Comparison of ENCODE assay signal across 17 cellular contexts in the genomic region with DNA sequence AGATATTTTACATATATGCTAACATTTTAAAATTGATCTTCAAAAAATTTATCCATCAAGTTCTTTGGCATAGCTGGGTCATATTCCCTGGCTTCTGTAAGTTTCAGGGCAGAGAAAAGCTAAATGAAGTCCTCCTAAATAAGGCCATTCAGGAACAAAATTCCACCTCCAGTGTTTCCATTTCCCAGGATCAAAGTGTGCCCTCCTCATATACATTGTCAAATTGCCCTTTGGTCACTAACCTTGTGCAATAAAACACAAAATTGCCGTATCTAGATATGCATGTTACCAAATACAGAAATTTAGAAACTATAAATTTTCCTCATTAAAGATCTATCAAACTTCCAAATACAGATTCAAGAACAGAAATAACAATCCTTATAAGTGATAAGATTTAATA. TPM values are rescaled to one million over a fixed set of nuclear protein-coding genes. Genes with fewer than 3 reads are reported as not detected.
A peak's percentile ranks its signal among the peaks of the same experiment; 100 is the strongest.
DNase-seq lines count a peak whose midpoint lies in the region; ATAC-seq, FAIRE-seq and TF ChIP-seq lines count a peak whose summit lies in the region.
"Had no signal": no experiment of that assay in that cellular context is flagged by ENCODE, and none has a peak within 500 bp of the region (broad histone marks: within the 10 kb centered on the region; RNA-seq: fewer than 3 reads in every experiment).

No MANE protein-coding gene starts in this region.

- peak overlapping the region; percentile 39 for H3K27ac ChIP-seq in A673 (ENCODE audit: low read depth, low read length, poor library complexity, severe bottlenecking)
- peak overlapping the region; percentile 40 for H3K27ac ChIP-seq in HL-60 (replicated peaks)

- CTCF ChIA-PET in A673 (lab: Charles Lee) = no interaction called here
- CTCF ChIA-PET in activated CD8-positive, alpha-beta T cell treated with anti-CD3 and anti-CD28 coated beads, Interleukin-2, amount 10 ng/mL, durations not matched to agents 7 days and 5 days (lab: Charles Lee) = no interaction called here

- H3K4me3 ChIP-seq in A673 (ENCODE audit: low read depth, low read length, poor library complexity, severe bottlenecking) (no peak overlapping the region), HL-60 (replicated peaks; ENCODE audit: insufficient read depth, low read length) (no peak overlapping the region), mucosa of descending colon (no peak overlapping the region)

- peaks cover 22% of the 10 kb centered on the region for H3K36me3 ChIP-seq in A673 (ENCODE audit: insufficient read depth, low read length, poor library complexity, severe bottlenecking)
- H3K36me3 ChIP-seq in mucosa of descending colon (ENCODE audit: low read depth) = no peaks in the 10 kb centered on the region

- DNase-seq in A673 (ENCODE audit: low spot score) (no peak), HL-60 (ENCODE audit: low read depth in 1 of 2, low spot score in 1 of 2) (no peak), fibroblast of peridontal ligament (ENCODE audit: extremely low read depth) (peak; percentile 20), mucosa of descending colon (peak in 1 of 3 donors; percentile 31), GM19239 (ENCODE audit: insufficient read length, low spot score) (no peak)
- DNase-seq in activated CD8-positive, alpha-beta T cell treated with anti-CD3 and anti-CD28 coated beads, Interleukin-2, amount 10 ng/mL, durations not matched to agents 7 days and 5 days = no peak
- no peak for DNase-seq in activated naive CD8-positive, alpha-beta T cell treated with anti-CD3 and anti-CD28 coated beads, Interleukin-2, amount 50 U/mL, for 24 hours
- DNase-seq: ACHN; C1 segment of cervical spinal cord; CD8-positive, alpha-beta memory T cell; H9; Karpas-422; NCI-H2081; NCI-H446 treated with DMSO at 0.1 percent for 48 hours; RPMI8226; SHP77 treated with DMSO at 0.1 percent for 48 hours had no signal

- no peak overlapping the region for H3K4me3 Mint-ChIP-seq in activated CD8-positive, alpha-beta T cell treated with anti-CD3 and anti-CD28 coated beads, Interleukin-2, amount 10 ng/mL, durations not matched to agents 7 days and 5 days
- H3K4me3 Mint-ChIP-seq in activated naive CD8-positive, alpha-beta T cell treated with anti-CD3 and anti-CD28 coated beads, Interleukin-2, amount 50 U/mL, for 24 hours = no peak overlapping the region
- H3K4me3 Mint-ChIP-seq: CD8-positive, alpha-beta memory T cell; H9 had no signal

- H3K9me3 ChIP-seq in A673 (ENCODE audit: low read depth, low read length, poor library complexity, severe bottlenecking) = no peaks in the 10 kb centered on the region
- H3K9me3 ChIP-seq in mucosa of descending colon = no peaks in the 10 kb centered on the region

- H3K4me1 Mint-ChIP-seq in activated CD8-positive, alpha-beta T cell treated with anti-CD3 and anti-CD28 coated beads, Interleukin-2, amount 10 ng/mL, durations not matched to agents 7 days and 5 days (ENCODE audit: low read depth) = peaks cover 52% of the 10 kb centered on the region
- peaks cover 26% of the 10 kb centered on the region for H3K4me1 Mint-ChIP-seq in activated naive CD8-positive, alpha-beta T cell treated with anti-CD3 and anti-CD28 coated beads, Interleukin-2, amount 50 U/mL, for 24 hours

- POLR2A ChIA-PET in A673 (lab: Charles Lee; ENCODE audit: low non-redundant PET) = no interaction called here
- POLR2A ChIA-PET in activated CD8-positive, alpha-beta T cell treated with anti-CD3 and anti-CD28 coated beads, Interleukin-2, amount 10 ng/mL, durations not matched to agents 7 days and 5 days (lab: Charles Lee) = interaction anchor here (2.4 kb wide), 1 partner anchor 10 kb away, joined by 11 read pairs; the partner anchor contains the start of gene CEP152

- no peak for TF ChIP-seq CTCF in A673 (conservative IDR thresholded peaks at IDR 0.05; ENCODE audit: low read depth, low read length)
- TF ChIP-seq CTCF in HL-60 (IDR thresholded peaks at IDR 0.05; ENCODE audit: insufficient read depth, low read length) = no peak
- no peak for TF ChIP-seq CTCF in mucosa of descending colon (IDR thresholded peaks at IDR 0.05)

- no TSS peak for BruUV-seq in A673 (replicated peaks; lab: Mats Ljungman, UMichigan)

- intact Hi-C loops in A673 (cut with micrococcal nuclease; ENCODE audit: unreplicated experiment) (loop anchor here (2.0 to 5.0 kb wide), 2 partner anchors 153 to 441 kb away; partner anchors contain the start of gene FBN1), mucosa of descending colon (cut with DNase I, micrococcal nuclease) (no loop called here)

- no peak overlapping the region for H3K27ac Mint-ChIP-seq in activated CD8-positive, alpha-beta T cell treated with anti-CD3 and anti-CD28 coated beads, Interleukin-2, amount 10 ng/mL, durations not matched to agents 7 days and 5 days
- no peak overlapping the region for H3K27ac Mint-ChIP-seq in activated naive CD8-positive, alpha-beta T cell treated with anti-CD3 and anti-CD28 coated beads, Interleukin-2, amount 50 U/mL, for 24 hours

- FAIRE-seq in GM19239 (lab: Jason Lieb, UNC) = no peak
- FAIRE-seq: GM12891 had no signal

- peaks cover 44% of the 10 kb centered on the region for H3K36me3 Mint-ChIP-seq in activated CD8-positive, alpha-beta T cell treated with anti-CD3 and anti-CD28 coated beads, Interleukin-2, amount 10 ng/mL, durations not matched to agents 7 days and 5 days (ENCODE audit: low read depth)
- H3K36me3 Mint-ChIP-seq in activated naive CD8-positive, alpha-beta T cell treated with anti-CD3 and anti-CD28 coated beads, Interleukin-2, amount 50 U/mL, for 24 hours (ENCODE audit: low read depth) = peaks cover 45% of the 10 kb centered on the region

- no peaks in the 10 kb centered on the region for H3K9me3 Mint-ChIP-seq in activated CD8-positive, alpha-beta T cell treated with anti-CD3 and anti-CD28 coated beads, Interleukin-2, amount 10 ng/mL, durations not matched to agents 7 days and 5 days (ENCODE audit: insufficient read depth)
- no peaks in the 10 kb centered on the region for H3K9me3 Mint-ChIP-seq in activated naive CD8-positive, alpha-beta T cell treated with anti-CD3 and anti-CD28 coated beads, Interleukin-2, amount 50 U/mL, for 24 hours
- H3K9me3 Mint-ChIP-seq: CD8-positive, alpha-beta memory T cell; H9 had no signal

- ATAC-seq in mucosa of descending colon = peak; percentile 75
- ATAC-seq in activated CD8-positive, alpha-beta T cell treated with anti-CD3 and anti-CD28 coated beads, Interleukin-2, amount 10 ng/mL, durations not matched to agents 7 days and 5 days = no peak
- ATAC-seq in activated naive CD8-positive, alpha-beta T cell treated with anti-CD3 and anti-CD28 coated beads, Interleukin-2, amount 50 U/mL, for 24 hours = no peak

- H3K27me3 ChIP-seq in A673 (replicated peaks; ENCODE audit: insufficient read depth, low read depth, low read length, poor library complexity) (no peaks in the 10 kb centered on the region), HL-60 (ENCODE audit: insufficient read depth, poor library complexity, severe bottlenecking) (no peaks in the 10 kb centered on the region)

- H3K4me1 ChIP-seq in A673 (ENCODE audit: insufficient read depth, low read length, poor library complexity, severe bottlenecking) (peaks cover 48% of the 10 kb centered on the region), mucosa of descending colon (ENCODE audit: low read depth) (no peaks in the 10 kb centered on the region)

- H3K27me3 Mint-ChIP-seq in activated CD8-positive, alpha-beta T cell treated with anti-CD3 and anti-CD28 coated beads, Interleukin-2, amount 10 ng/mL, durations not matched to agents 7 days and 5 days (ENCODE audit: low read depth) = no peaks in the 10 kb centered on the region
- no peaks in the 10 kb centered on the region for H3K27me3 Mint-ChIP-seq in activated naive CD8-positive, alpha-beta T cell treated with anti-CD3 and anti-CD28 coated beads, Interleukin-2, amount 50 U/mL, for 24 hours
- H3K27me3 Mint-ChIP-seq: CD8-positive, alpha-beta memory T cell had no signal

RNA-seq across cellular contexts. Expression of gene CEP152, which starts 10.6 kb away (rescaled TPM):
- 31.6 and 33.7 TPM in 2 replicates for total RNA-seq in A673 (2021)
- 1 to 10 TPM; 7.0 to 9.4 (median 7.8) TPM for total RNA-seq in mucosa of descending colon
- 10 to 100 TPM; 39.6 to 40.0 TPM for total RNA-seq in activated CD8-positive, alpha-beta T cell treated with anti-CD3 and anti-CD28 coated beads, Interleukin-2, amount 10 ng/mL, durations not matched to agents 7 days and 5 days
